27 cellular contexts compared by ENCODE assay signal in genomic region chr19:50573741-50574461, GRCh38. TPM values are rescaled to one million over a fixed set of nuclear protein-coding genes. Genes with fewer than 3 reads are reported as not detected.
"Had no signal": no experiment of that assay in that cellular context is flagged by ENCODE, and none has a peak within 500 bp of the region (broad histone marks: within the 10 kb centered on the region; RNA-seq: fewer than 3 reads in every experiment).

No MANE protein-coding gene starts in this region.

- H3K27ac Mint-ChIP-seq: activated CD4-positive, alpha-beta memory T cell treated with anti-CD3 and anti-CD28 coated beads for 36 hours; activated CD4-positive, alpha-beta T cell treated with anti-CD3 and anti-CD28 coated beads, Interleukin-2, amount 10 ng/mL, durations not matched to agents 7 days and 5 days; activated T-helper 17 cell treated with anti-CD3 and anti-CD28 coated beads, Interleukin-2, amount 50 U/mL, for 72 hours had no signal

- DNase-seq: activated CD4-positive, alpha-beta memory T cell treated with anti-CD3 and anti-CD28 coated beads for 36 hours; activated CD4-positive, alpha-beta T cell treated with anti-CD3 and anti-CD28 coated beads, Interleukin-2, amount 10 ng/mL, durations not matched to agents 7 days and 5 days; activated CD4-positive, CD25-positive, alpha-beta regulatory T cell; activated CD8-positive, alpha-beta memory T cell treated with anti-CD3 and anti-CD28 coated beads for 24 hours; activated gamma-delta T cell; activated naive CD4-positive, alpha-beta T cell treated with anti-CD3 and anti-CD28 coated beads, Interleukin-2, amount 50 U/mL, for 16 hours; activated T-cell treated with anti-CD3 and anti-CD28 coated beads, Interleukin-2, amount 50 U/mL, for 48 hours; caudate nucleus; Karpas-422; MM.1S; NCI-H1105 treated with DMSO at 0.1 percent for 48 hours; NCI-H1436 treated with DMSO at 0.1 percent for 48 hours; NCI-H187; NCI-H2081; NCI-H510A treated with DMSO at 0.1 percent for 48 hours; NCI-H69; NK-92 treated with Interleukin-12 subunit alpha and Interleukin-12 subunit beta, amount 100 ng/mL, for 24 hours; OCI-M1; Right ventricle myocardium superior; RPMI8226; SJCRH30; SK-N-SH; T-helper 1 cell had no signal

- ATAC-seq: activated T-helper 17 cell treated with anti-CD3 and anti-CD28 coated beads, Interleukin-2, amount 50 U/mL, for 72 hours; Panc1 had no signal

- H3K9me3 Mint-ChIP-seq: activated CD4-positive, alpha-beta memory T cell treated with anti-CD3 and anti-CD28 coated beads for 36 hours; activated CD4-positive, alpha-beta T cell treated with anti-CD3 and anti-CD28 coated beads, Interleukin-2, amount 10 ng/mL, durations not matched to agents 7 days and 5 days; activated T-helper 17 cell treated with anti-CD3 and anti-CD28 coated beads, Interleukin-2, amount 50 U/mL, for 72 hours had no signal

- H3K4me1 Mint-ChIP-seq: activated CD4-positive, alpha-beta T cell treated with anti-CD3 and anti-CD28 coated beads, Interleukin-2, amount 10 ng/mL, durations not matched to agents 7 days and 5 days; activated T-helper 17 cell treated with anti-CD3 and anti-CD28 coated beads, Interleukin-2, amount 50 U/mL, for 72 hours had no signal

- H3K4me3 ChIP-seq: breast epithelium, SJCRH30 had no signal

- H3K36me3 Mint-ChIP-seq: activated CD4-positive, alpha-beta memory T cell treated with anti-CD3 and anti-CD28 coated beads for 36 hours had no signal

- H3K9me3 ChIP-seq: breast epithelium, SJCRH30, SK-N-SH had no signal

- H3K4me1 ChIP-seq: breast epithelium, SJCRH30 had no signal

- H3K4me3 Mint-ChIP-seq: activated CD4-positive, alpha-beta memory T cell treated with anti-CD3 and anti-CD28 coated beads for 36 hours; activated CD4-positive, alpha-beta T cell treated with anti-CD3 and anti-CD28 coated beads, Interleukin-2, amount 10 ng/mL, durations not matched to agents 7 days and 5 days; activated T-helper 17 cell treated with anti-CD3 and anti-CD28 coated beads, Interleukin-2, amount 50 U/mL, for 72 hours had no signal

- H3K27ac ChIP-seq: breast epithelium, SJCRH30 had no signal

- H3K36me3 ChIP-seq: breast epithelium, SJCRH30 had no signal

RNA-seq across cellular contexts. Expression of gene LRRC4B, which starts 5.7 kb away (rescaled TPM):
- total RNA-seq: activated CD4-positive, alpha-beta memory T cell treated with anti-CD3 and anti-CD28 coated beads for 36 hours; activated CD4-positive, alpha-beta T cell treated with anti-CD3 and anti-CD28 coated beads, Interleukin-2, amount 10 ng/mL, durations not matched to agents 7 days and 5 days; activated T-helper 17 cell treated with anti-CD3 and anti-CD28 coated beads, Interleukin-2, amount 50 U/mL, for 72 hours; T-helper 2 cell treated with Interferon-gamma antibody and Interleukin-4, amounts not matched to agents 100 ng/mL and 5 ng/mL, for 36 hours had no signal
